26 cellular contexts compared by ENCODE assay signal in the genomic region with DNA sequence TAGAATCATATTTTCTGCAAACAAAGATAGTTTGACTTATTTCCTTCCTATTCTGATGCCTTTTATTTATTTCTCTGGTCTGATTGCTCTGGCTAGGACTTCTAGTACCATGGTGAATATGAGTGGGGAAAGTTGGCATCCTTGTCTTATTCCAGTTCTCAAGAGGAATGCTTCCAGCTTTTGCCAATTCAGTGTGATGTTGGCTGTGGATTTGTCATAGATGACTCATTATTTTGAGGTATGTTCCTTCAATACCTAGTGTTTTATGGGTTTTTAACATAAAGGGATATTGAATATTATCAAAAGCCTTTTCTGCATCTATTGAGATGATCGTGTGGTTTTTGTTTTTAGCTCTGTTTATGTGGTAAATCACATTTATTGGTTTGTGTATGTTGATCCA.
"Had no signal": no experiment of that assay in that cellular context is flagged by ENCODE, and none has a peak within 500 bp of the region (broad histone marks: within the 10 kb centered on the region; RNA-seq: fewer than 3 reads in every experiment).

No MANE protein-coding gene starts in this region.

- ATAC-seq: activated naive CD4-positive, alpha-beta T cell treated with anti-CD3 and anti-CD28 coated beads, Interleukin-2, amount 50 U/mL, for 72 hours; activated T-helper 17 cell treated with anti-CD3 and anti-CD28 coated beads, Interleukin-2, amount 50 U/mL, for 72 hours; gastroesophageal sphincter; left lobe of liver; lower lobe of right lung; right cardiac atrium; stimulated activated naive CD8-positive, alpha-beta T cell treated with anti-CD3 and anti-CD28 coated beads, Interleukin-15, Interleukin-2, amounts not matched to agents 100 U/mL and 50 U/mL, for 24 hours; upper lobe of right lung had no signal

- H3K9ac ChIP-seq: parathyroid adenoma had no signal

- H3K79me2 ChIP-seq: parathyroid adenoma had no signal

- DNase-seq: activated CD4-positive, alpha-beta T cell treated with anti-CD3 and anti-CD28 coated beads, Interleukin-2, amount 50 U/mL, for 4 hours; activated CD8-positive, alpha-beta memory T cell treated with anti-CD3 and anti-CD28 coated beads for 24 hours; activated CD8-positive, alpha-beta memory T cell treated with anti-CD3 and anti-CD28 coated beads, Interleukin-2, amount 50 U/mL, for 4 hours; activated T-cell treated with anti-CD3 and anti-CD28 coated beads, Interleukin-2, amount 50 U/mL, for 24 hours; aorta; brain microvascular endothelial cell; colonic mucosa; head of caudate nucleus; hypothalamus; kidney; lower lobe of right lung; naive B cell; nucleus accumbens; right cardiac atrium; stimulated activated CD4-positive, alpha-beta T cell treated with anti-CD3 and anti-CD28 coated beads, Interleukin-4, amount 100 ng/mL, for 4 hours; stimulated activated naive CD8-positive, alpha-beta T cell treated with anti-CD3 and anti-CD28 coated beads, Interleukin-15, Interleukin-2, amounts not matched to agents 100 U/mL and 50 U/mL, for 24 hours; T-helper 9 cell; thyroid gland; upper lobe of right lung had no signal

- H2AFZ ChIP-seq: parathyroid adenoma had no signal

- H3K9me3 ChIP-seq: colonic mucosa, gastroesophageal sphincter, lower lobe of right lung, thyroid gland, upper lobe of right lung had no signal

- H3K27ac ChIP-seq: brain microvascular endothelial cell, colonic mucosa, epithelial cell of prostate, gastroesophageal sphincter, lower lobe of right lung, parathyroid adenoma, thyroid gland, upper lobe of right lung had no signal

- H3K27me3 ChIP-seq: brain microvascular endothelial cell, colonic mucosa, dorsolateral prefrontal cortex, gastroesophageal sphincter, thyroid gland, upper lobe of right lung had no signal

- H3K36me3 ChIP-seq: brain microvascular endothelial cell, colonic mucosa, gastroesophageal sphincter, lower lobe of right lung, thyroid gland, upper lobe of right lung had no signal

- H3K4me1 ChIP-seq: colonic mucosa, gastroesophageal sphincter, lower lobe of right lung, parathyroid adenoma, thyroid gland, upper lobe of right lung had no signal

- H3K4me3 ChIP-seq: colonic mucosa, dorsolateral prefrontal cortex, gastroesophageal sphincter, lower lobe of right lung, thyroid gland, upper lobe of right lung had no signal
